Comparison of ENCODE assay signal across 1 cellular context in genomic region chr4:95092762-95093161, GRCh38.
TF ChIP-seq lines count a peak whose summit lies in the region.

No MANE protein-coding gene starts in this region.

TF ChIP-seq in A549, 52 proteins besides CTCF, POLR2A, EP300 and RAD21 (continued from another document):
- TF ChIP-seq ELK1 (IDR thresholded peaks at IDR 0.05; ENCODE audit: low read depth, low read length) (no peak), MAX (IDR thresholded peaks at IDR 0.05) (no peak), EHMT2 (IDR thresholded peaks at IDR 0.05; ENCODE audit: low read depth) (no peak), USF2 (IDR thresholded peaks at IDR 0.05) (no peak), JUN (IDR thresholded peaks at IDR 0.05) (no peak), HEYL (CRISPR knock-in tag; IDR thresholded peaks at IDR 0.05) (no peak), HOXB5 (CRISPR knock-in tag; IDR thresholded peaks at IDR 0.05) (no peak), FOSL2 (IDR thresholded peaks at IDR 0.05) (no peak), FOSL2 (CRISPR knock-in tag; IDR thresholded peaks at IDR 0.05) (no peak), FOXS1 (CRISPR knock-in tag; IDR thresholded peaks at IDR 0.05) (no peak), NR3C1 (IDR thresholded peaks at IDR 0.05) (no peak), MAFK (IDR thresholded peaks at IDR 0.05; ENCODE audit: partially characterized antibody) (no peak), CEBPB (IDR thresholded peaks at IDR 0.05) (no peak), CHD2 (IDR thresholded peaks at IDR 0.05; ENCODE audit: low read length, partially characterized antibody) (no peak), RFX5 (IDR thresholded peaks at IDR 0.05) (no peak)
- TF ChIP-seq, protein P1, sequence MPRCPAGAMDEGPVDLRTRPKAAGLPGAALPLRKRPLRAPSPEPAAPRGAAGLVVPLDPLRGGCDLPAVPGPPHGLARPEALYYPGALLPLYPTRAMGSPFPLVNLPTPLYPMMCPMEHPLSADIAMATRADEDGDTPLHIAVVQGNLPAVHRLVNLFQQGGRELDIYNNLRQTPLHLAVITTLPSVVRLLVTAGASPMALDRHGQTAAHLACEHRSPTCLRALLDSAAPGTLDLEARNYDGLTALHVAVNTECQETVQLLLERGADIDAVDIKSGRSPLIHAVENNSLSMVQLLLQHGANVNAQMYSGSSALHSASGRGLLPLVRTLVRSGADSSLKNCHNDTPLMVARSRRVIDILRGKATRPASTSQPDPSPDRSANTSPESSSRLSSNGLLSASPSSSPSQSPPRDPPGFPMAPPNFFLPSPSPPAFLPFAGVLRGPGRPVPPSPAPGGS (IDR thresholded peaks at IDR 0.05) = no peak
